Comparison of ENCODE assay signal across 8 cellular contexts in the genomic region with DNA sequence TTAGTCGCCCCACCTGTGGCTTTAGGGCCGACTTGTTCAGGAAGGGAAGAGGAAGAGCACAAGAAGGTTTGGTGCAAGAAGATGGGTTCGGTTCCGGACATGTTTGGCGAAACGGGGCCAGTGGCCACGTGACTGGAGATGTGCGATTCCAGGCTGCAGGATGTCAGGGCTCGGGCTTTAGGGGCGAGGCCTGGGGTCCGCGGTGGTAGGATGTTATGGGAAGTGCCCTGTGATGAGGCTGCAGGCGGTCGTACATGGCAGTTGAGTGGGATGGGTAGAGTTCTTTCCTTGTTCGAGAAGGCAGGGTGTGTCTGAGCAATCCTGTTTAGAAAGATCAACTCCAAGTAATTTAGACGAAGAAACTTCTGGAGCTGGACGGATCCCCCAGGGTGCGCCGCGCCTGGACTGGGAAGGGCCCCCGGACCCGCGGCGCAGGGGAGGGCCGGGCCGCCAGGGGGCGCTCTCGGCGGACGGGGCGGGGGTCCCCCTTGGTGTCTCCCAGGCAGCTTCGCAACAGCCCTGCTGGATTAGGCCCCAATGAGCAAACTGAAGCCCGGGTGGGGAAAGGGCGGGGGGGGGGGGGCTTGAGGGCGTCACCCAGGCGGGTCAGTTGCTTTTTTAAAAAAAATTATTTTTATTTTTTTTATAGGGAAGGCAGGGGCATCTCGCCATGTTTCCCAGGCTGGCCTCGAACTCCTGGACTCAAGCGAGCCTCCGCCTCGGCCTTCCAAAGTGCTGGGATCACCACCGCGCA. TPM values are rescaled to one million over a fixed set of nuclear protein-coding genes. Genes with fewer than 3 reads are reported as not detected.
A peak's percentile ranks its signal among the peaks of the same experiment; 100 is the strongest.
DNase-seq lines count a peak whose midpoint lies in the region; ATAC-seq and TF ChIP-seq lines count a peak whose summit lies in the region.
"Had no signal": no experiment of that assay in that cellular context is flagged by ENCODE, and none has a peak within 500 bp of the region (broad histone marks: within the 10 kb centered on the region; RNA-seq: fewer than 3 reads in every experiment).

No MANE protein-coding gene starts in this region.

- DNase-seq in activated CD4-positive, alpha-beta memory T cell treated with anti-CD3 and anti-CD28 coated beads for 36 hours, result peak; percentile 54
- peak; percentile 23 for DNase-seq in stimulated activated CD4-positive, alpha-beta T cell treated with anti-CD3 and anti-CD28 coated beads, Interleukin-4, amount 100 ng/mL, for 24 hours
- DNase-seq in tibial nerve (ENCODE audit: low spot score in 2 of 2), result no peak
- DNase-seq in SW480 (ENCODE audit: low spot score), result no peak

- intact Hi-C loops in activated CD4-positive, alpha-beta memory T cell treated with anti-CD3 and anti-CD28 coated beads for 36 hours (cut with micrococcal nuclease), result loop anchor here (5.0 to 10.0 kb wide), 2 partner anchors 183 to 400 kb away; no protein-coding TSS in a partner anchor

- peaks cover 7% of the 10 kb centered on the region for H3K27me3 Mint-ChIP-seq in activated CD4-positive, alpha-beta memory T cell treated with anti-CD3 and anti-CD28 coated beads for 36 hours

- H3K4me1 ChIP-seq in gastroesophageal sphincter (peaks cover 0 to 7% (median 0%) of the 10 kb centered on the region in 3 donors), tibial nerve (peaks cover 0 to 13% (median 0%) of the 10 kb centered on the region in 4 donors)

- peaks cover 0 to 15% of the 10 kb centered on the region in 2 donors for H3K36me3 ChIP-seq in gastroesophageal sphincter
- peaks cover 0 to 13% (median 0%) of the 10 kb centered on the region in 3 donors for H3K36me3 ChIP-seq in tibial nerve

- no peaks in the 10 kb centered on the region for H3K27me3 ChIP-seq in gastroesophageal sphincter
- H3K27me3 ChIP-seq in tibial nerve, result no peaks in the 10 kb centered on the region

- TF ChIP-seq POLR2A in gastroesophageal sphincter (IDR thresholded peaks at IDR 0.05) (no peak), tibial nerve (IDR thresholded peaks at IDR 0.05) (no peak)

- TF ChIP-seq EP300 in gastroesophageal sphincter (IDR thresholded peaks at IDR 0.05), result no peak
- TF ChIP-seq EP300 in tibial nerve (IDR thresholded peaks at IDR 0.05), result no peak

- no peaks in the 10 kb centered on the region for H3K9me3 ChIP-seq in gastroesophageal sphincter
- peaks cover 0 to 6% (median 0%) of the 10 kb centered on the region in 4 donors for H3K9me3 ChIP-seq in tibial nerve

- CTCF ChIA-PET in activated CD4-positive, alpha-beta memory T cell treated with anti-CD3 and anti-CD28 coated beads for 36 hours (lab: Charles Lee), result interaction anchor here (0.8 to 2.3 kb wide), 4 partner anchors 10 to 400 kb away, joined by 4 to 5 read pairs (median 4); partner anchors contain the start of gene SDC1

- POLR2A ChIA-PET in activated CD4-positive, alpha-beta memory T cell treated with anti-CD3 and anti-CD28 coated beads for 36 hours (lab: Charles Lee), result interaction anchor here (0.6 kb wide), 1 partner anchor 8 kb away, joined by 3 read pairs; no protein-coding TSS in a partner anchor

- no peak overlapping the region for H3K27ac Mint-ChIP-seq in activated CD4-positive, alpha-beta memory T cell treated with anti-CD3 and anti-CD28 coated beads for 36 hours

- peak in 3 of 4 experiments; percentile 20 to 56 (median 25) for TF ChIP-seq CTCF in gastroesophageal sphincter (IDR thresholded peaks at IDR 0.05)
- peak in 1 of 5 experiments; percentile 23 for TF ChIP-seq CTCF in tibial nerve (IDR thresholded peaks at IDR 0.05)

- H3K4me3 ChIP-seq in gastroesophageal sphincter, result no peak overlapping the region
- H3K4me3 ChIP-seq in tibial nerve, result no peak overlapping the region
- H3K4me3 ChIP-seq: skin epidermis had no signal

- ATAC-seq in GM19372 (IDR thresholded peaks at IDR 0.05; ENCODE audit: low read depth, unreplicated experiment) (peak; percentile 56), gastroesophageal sphincter (no peak), HG02852 (IDR thresholded peaks at IDR 0.05; ENCODE audit: unreplicated experiment) (no peak)

- 36 to 86% methylated on average over 2 to 30 of the region's 43 CpGs for WGBS in gastroesophageal sphincter (ENCODE audit: low coverage in 1 of 2), 2 donors
- 51 to 54% methylated on average over 31 to 43 of the region's 43 CpGs for WGBS in tibial nerve, 2 donors

- H3K36me3 Mint-ChIP-seq in activated CD4-positive, alpha-beta memory T cell treated with anti-CD3 and anti-CD28 coated beads for 36 hours, result peaks cover 9% of the 10 kb centered on the region

- H3K4me3 Mint-ChIP-seq in activated CD4-positive, alpha-beta memory T cell treated with anti-CD3 and anti-CD28 coated beads for 36 hours, result peak overlapping the region; percentile 41

- H3K9me3 Mint-ChIP-seq in activated CD4-positive, alpha-beta memory T cell treated with anti-CD3 and anti-CD28 coated beads for 36 hours, result no peaks in the 10 kb centered on the region

- H3K4me1 Mint-ChIP-seq in activated CD4-positive, alpha-beta memory T cell treated with anti-CD3 and anti-CD28 coated beads for 36 hours (ENCODE audit: low read depth), result peaks cover 3% of the 10 kb centered on the region

- H3K27ac ChIP-seq in gastroesophageal sphincter, result no peak overlapping the region
- H3K27ac ChIP-seq in tibial nerve, result no peak overlapping the region
- H3K27ac ChIP-seq: skin epidermis had no signal

RNA-seq across cellular contexts. Expression of gene SDC1, which starts 17.2 kb away (rescaled TPM):
- under 1 TPM in 1 of 2 experiments, not detected in 1; 0.12 TPM for total RNA-seq in activated CD4-positive, alpha-beta memory T cell treated with anti-CD3 and anti-CD28 coated beads for 36 hours
- total RNA-seq in gastroesophageal sphincter (10 to 100 TPM in 1 of 4 donors, 1 to 10 TPM in 3; 1.1 to 29.5 (median 1.8) TPM), tibial nerve (1 to 10 TPM in 2 of 4 donors, under 1 TPM in 2; 0.78 to 2.8 (median 1.7) TPM)

Comparison
In these comparisons a context has a peak if more than half of its experiments do, and no peak if none do; other contexts are left out.
1. DNase-seq: peak in activated CD4-positive, alpha-beta memory T cell treated with anti-CD3 and anti-CD28 coated beads for 36 hours (single experiment) and stimulated activated CD4-positive, alpha-beta T cell treated with anti-CD3 and anti-CD28 coated beads, Interleukin-4, amount 100 ng/mL, for 24 hours (single experiment); none in tibial nerve (0 of 2) and SW480 (single experiment).